1 cellular context compared by ENCODE assay signal in genomic region chr1:54906586-54906985, GRCh38.
TF ChIP-seq lines count a peak whose summit lies in the region.

No MANE protein-coding gene starts in this region.

TF ChIP-seq in H1, 55 proteins besides CTCF, POLR2A, EP300 and RAD21:
- TF ChIP-seq MAFK (IDR thresholded peaks at IDR 0.05; ENCODE audit: low read depth, low read length) (no peak), MAX (IDR thresholded peaks at IDR 0.05) (no peak), JUN (IDR thresholded peaks at IDR 0.05; ENCODE audit: low read depth, low read length) (no peak), JUND (IDR thresholded peaks at IDR 0.05; ENCODE audit: low read length) (no peak), SP2 (IDR thresholded peaks at IDR 0.05; ENCODE audit: low read length) (no peak), ZNF274 (IDR thresholded peaks at IDR 0.05; ENCODE audit: borderline replicate concordance, extremely low read depth, low read length) (no peak), CREB1 (IDR thresholded peaks at IDR 0.05) (no peak), PHF8 (conservative IDR thresholded peaks at IDR 0.05; ENCODE audit: low read depth, low read length) (no peak), CHD1 (IDR thresholded peaks at IDR 0.05; ENCODE audit: low read depth, low read length) (no peak), RBBP5 (IDR thresholded peaks at IDR 0.05; ENCODE audit: borderline replicate concordance, low read depth, low read length) (no peak), SUZ12 (IDR thresholded peaks at IDR 0.05; ENCODE audit: low read length) (no peak), HDAC2 (IDR thresholded peaks at IDR 0.05; ENCODE audit: borderline replicate concordance in 1 of 2, low read depth in 2 of 2, low read length in 2 of 2) (no peak), HDAC6 (IDR thresholded peaks at IDR 0.05; ENCODE audit: low read depth, low read length) (no peak), CBX8 (IDR thresholded peaks at IDR 0.05; ENCODE audit: borderline replicate concordance, low read depth, low read length) (no peak), NRF1 (IDR thresholded peaks at IDR 0.05; ENCODE audit: low read depth, low read length) (no peak), CTBP2 (IDR thresholded peaks at IDR 0.05; ENCODE audit: borderline replicate concordance, insufficient read depth, insufficient read length, low read length) (no peak), SP4 (IDR thresholded peaks at IDR 0.05; ENCODE audit: low read length) (no peak), E2F6 (IDR thresholded peaks at IDR 0.05) (no peak)
